ENCODE assay signal across 10 cellular contexts in the genomic region with DNA sequence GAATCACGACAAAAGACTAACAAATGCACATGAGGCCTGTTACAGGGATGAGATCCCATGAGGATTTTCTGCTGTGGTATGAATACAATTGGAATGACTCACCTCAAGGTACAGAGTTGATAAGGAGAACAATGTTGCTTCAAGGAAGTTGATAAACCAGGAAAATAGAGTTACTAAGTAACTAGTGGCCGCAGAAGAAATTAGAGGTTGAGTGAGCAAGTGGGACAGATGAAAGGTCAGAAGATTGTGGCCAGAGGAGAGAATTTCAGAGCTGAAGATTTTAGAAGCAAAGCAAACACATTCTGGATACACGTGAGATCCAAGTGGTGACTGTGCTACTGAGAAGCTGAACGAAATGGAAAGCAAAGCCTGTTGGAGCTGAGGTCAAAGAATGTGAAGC.
DNase-seq lines count a peak whose midpoint lies in the region; ATAC-seq, FAIRE-seq and TF ChIP-seq lines count a peak whose summit lies in the region.
"Had no signal": no experiment of that assay in that cellular context is flagged by ENCODE, and none has a peak within 500 bp of the region (broad histone marks: within the 10 kb centered on the region; RNA-seq: fewer than 3 reads in every experiment).

No MANE protein-coding gene starts in this region.

- no peak for FAIRE-seq in HTR-8/SVneo (lab: Jason Lieb, UNC)

- H3K9me3 ChIP-seq in lower lobe of right lung = no peaks in the 10 kb centered on the region
- H3K9me3 ChIP-seq: neutrophil had no signal

- peak overlapping the region; percentile 18 for H3K27ac ChIP-seq in 22Rv1
- peak overlapping the region; percentile 31 for H3K27ac ChIP-seq in brain microvascular endothelial cell
- H3K27ac ChIP-seq in lower lobe of right lung = peak overlapping the region; percentile 68
- H3K27ac ChIP-seq: neutrophil had no signal

- DNase-seq in HTR-8/SVneo (ENCODE audit: insufficient read length, low spot score) = peak; percentile 19
- DNase-seq in brain microvascular endothelial cell = peak; percentile 85
- DNase-seq in lower lobe of right lung = no peak
- DNase-seq in NCI-H774 (lab: John Stamatoyannopoulos, UW) = no peak
- no peak for DNase-seq in NCI-H345 treated with DMSO at 0.1 percent for 48 hours (lab: John Stamatoyannopoulos, UW; ENCODE audit: unreplicated experiment)
- DNase-seq in DMS114 treated with DMSO at 0.1 percent for 48 hours (lab: John Stamatoyannopoulos, UW; ENCODE audit: unreplicated experiment) = no peak
- no peak for DNase-seq in activated gamma-delta T cell treated with Interleukin-2 at 50 U/mL for 16 hours
- DNase-seq: T-helper 1 cell had no signal

- peak; percentile 79 to 87 for ATAC-seq in lower lobe of right lung

- H3K4me3 ChIP-seq in brain microvascular endothelial cell (ENCODE audit: low read depth, low read length) = no peak overlapping the region
- peak overlapping the region; percentile 9 for H3K4me3 ChIP-seq in lower lobe of right lung

- no peaks in the 10 kb centered on the region for H3K27me3 ChIP-seq in brain microvascular endothelial cell (replicated peaks)
- H3K27me3 ChIP-seq in lower lobe of right lung (ENCODE audit: low read depth) = no peaks in the 10 kb centered on the region
- H3K27me3 ChIP-seq: neutrophil had no signal

- TF ChIP-seq CTCF in 22Rv1 (IDR thresholded peaks at IDR 0.05) = no peak
- TF ChIP-seq CTCF in brain microvascular endothelial cell (IDR thresholded peaks at IDR 0.05; ENCODE audit: low read depth, low read length, missing control alignments) = no peak
- no peak for TF ChIP-seq CTCF in lower lobe of right lung (IDR thresholded peaks at IDR 0.05)

- H3K36me3 ChIP-seq in brain microvascular endothelial cell (replicated peaks) (no peaks in the 10 kb centered on the region), lower lobe of right lung (no peaks in the 10 kb centered on the region)

- in situ Hi-C loops in brain microvascular endothelial cell (cut with HindIII; ENCODE audit: low pct_ligation_motif_present, low sequenced_read_pairs) = no loop called here

- peaks cover 6% of the 10 kb centered on the region for H3K4me1 ChIP-seq in lower lobe of right lung

- intact Hi-C loops in lower lobe of right lung (cut with DNase I) = no loop called here

Comparison
In these comparisons a context has a peak if more than half of its experiments do, and no peak if none do; other contexts are left out.
1. H3K27ac ChIP-seq: peak in every context shown above with its lines; median percentile 68 in lower lobe of right lung; 31 in brain microvascular endothelial cell; 18 in 22Rv1.
2. DNase-seq: peak in HTR-8/SVneo (single experiment) and brain microvascular endothelial cell (single experiment); none in lower lobe of right lung (single experiment), NCI-H774 (single experiment), NCI-H345 treated with DMSO at 0.1 percent for 48 hours (single experiment), DMS114 treated with DMSO at 0.1 percent for 48 hours (single experiment) and activated gamma-delta T cell treated with Interleukin-2 at 50 U/mL for 16 hours (single experiment).